In the genomic region with DNA sequence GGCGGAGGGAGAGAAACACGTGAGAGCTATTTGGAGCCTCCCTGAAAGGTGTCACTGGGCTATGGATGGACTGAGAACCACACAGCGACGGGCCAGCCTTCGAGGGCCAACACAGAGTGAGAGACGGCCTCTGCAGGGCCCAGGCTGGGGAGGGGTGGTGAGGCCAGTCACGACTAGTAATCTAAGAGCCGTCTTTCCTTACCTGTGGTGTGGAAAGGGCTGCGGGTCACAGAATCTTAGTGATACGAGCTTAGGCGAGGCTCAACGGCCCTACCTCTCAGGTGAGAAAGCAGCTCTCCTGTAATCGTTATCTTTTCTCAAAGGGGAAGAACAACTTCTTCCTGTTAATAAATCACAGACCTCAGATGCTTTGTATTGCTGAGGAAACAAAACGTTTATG, we compare ENCODE assay signal across 18 cellular contexts. TPM values are rescaled to one million over a fixed set of nuclear protein-coding genes. Genes with fewer than 3 reads are reported as not detected.
DNase-seq lines count a peak whose midpoint lies in the region; ATAC-seq and TF ChIP-seq lines count a peak whose summit lies in the region.
"Had no signal": no experiment of that assay in that cellular context is flagged by ENCODE, and none has a peak within 500 bp of the region (broad histone marks: within the 10 kb centered on the region; RNA-seq: fewer than 3 reads in every experiment).

No MANE protein-coding gene starts in this region.

- TF ChIP-seq POLR2A in spleen (IDR thresholded peaks at IDR 0.05) = no peak

- intact Hi-C loops in spleen (cut with DNase I; ENCODE audit: low total_unique reads) = loop anchor here (5.0 kb wide), 1 partner anchor 240 kb away; no protein-coding TSS in a partner anchor

- no peaks in the 10 kb centered on the region for H3K9me2 ChIP-seq in hepatocyte (replicated peaks; ENCODE audit: insufficient read depth)

- H4K20me1 ChIP-seq in OCI-LY3 (ENCODE audit: insufficient read depth, low read length) = no peaks in the 10 kb centered on the region
- H4K20me1 ChIP-seq in hepatocyte (ENCODE audit: insufficient read depth, poor library complexity, severe bottlenecking) = no peaks in the 10 kb centered on the region

- peak overlapping the region; percentile 22; the same call in 1 of the 2 replicates for H2AFZ ChIP-seq in OCI-LY3 (ENCODE audit: low read depth, low read length)
- H2AFZ ChIP-seq in hepatocyte = no peak overlapping the region

- H3K4me2 ChIP-seq in OCI-LY3 (ENCODE audit: low read length) (peak overlapping the region; percentile 20), hepatocyte (no peak overlapping the region)

- H3K4me1 ChIP-seq in OCI-LY3 (ENCODE audit: low read length) = peaks cover 21% of the 10 kb centered on the region
- H3K4me1 ChIP-seq in hepatocyte (ENCODE audit: insufficient read depth) = no peaks in the 10 kb centered on the region
- H3K4me1 ChIP-seq in spleen = peaks cover 0 to 10% (median 5%) of the 10 kb centered on the region in 6 donors
- H3K4me1 ChIP-seq: BE2C, SJCRH30 had no signal

- DNase-seq in GM10266 (ENCODE audit: extremely low spot score) (peak; percentile 1), hepatocyte (ENCODE audit: low spot score) (peak; percentile 42), spleen (peak; percentile 68), COR-L47 (lab: John Stamatoyannopoulos, UW) (no peak), H4 (ENCODE audit: low spot score) (no peak)
- DNase-seq: BE2C; CD4-positive, alpha-beta memory T cell; EL; KG1; NCI-H1048; NCI-H1694; NCI-H446; NCI-H82; SJCRH30; SW 1271 had no signal

- H3K9me3 ChIP-seq in OCI-LY3 (ENCODE audit: insufficient read depth, low read length) (no peaks in the 10 kb centered on the region), hepatocyte (ENCODE audit: low read depth) (no peaks in the 10 kb centered on the region), spleen (no peaks in the 10 kb centered on the region)
- H3K9me3 ChIP-seq: BE2C, SJCRH30 had no signal

- ATAC-seq in HG03432 (IDR thresholded peaks at IDR 0.05; ENCODE audit: unreplicated experiment) = no peak

- no peak overlapping the region for H3K27ac ChIP-seq in OCI-LY3 (ENCODE audit: low read length)
- H3K27ac ChIP-seq in hepatocyte = no peak overlapping the region
- H3K27ac ChIP-seq in spleen = no peak overlapping the region
- H3K27ac ChIP-seq: HL-60, SJCRH30 had no signal

- H3K9ac ChIP-seq in OCI-LY3 (ENCODE audit: low read length) = no peak overlapping the region

- 49% methylated on average over 14 of the region's 14 CpGs for WGBS in hepatocyte (ENCODE audit: low lambda C conversion rate, missing lambda C conversion rate)
- WGBS in spleen, 5 donors = 49 to 64% (median 54%) methylated on average over 14 of the region's 14 CpGs

- H3K27me3 ChIP-seq in OCI-LY3 (ENCODE audit: low read depth, low read length) = peaks cover 33% of the 10 kb centered on the region
- no peaks in the 10 kb centered on the region for H3K27me3 ChIP-seq in hepatocyte
- peaks cover 0 to 44% (median 0%) of the 10 kb centered on the region in 7 donors for H3K27me3 ChIP-seq in spleen (replicated peaks in 1 of 7)
- H3K27me3 ChIP-seq: BE2C, SJCRH30 had no signal

- no peaks in the 10 kb centered on the region for H3K79me2 ChIP-seq in OCI-LY3 (ENCODE audit: low read length)
- H3K79me2 ChIP-seq in hepatocyte = no peaks in the 10 kb centered on the region

- H3K4me3 ChIP-seq in OCI-LY3 (ENCODE audit: low read length) (no peak overlapping the region), hepatocyte (no peak overlapping the region), spleen (no peak overlapping the region)
- H3K4me3 ChIP-seq: SJCRH30 had no signal

- H3K36me3 ChIP-seq in OCI-LY3 (replicated peaks; ENCODE audit: low read depth, low read length) (no peaks in the 10 kb centered on the region), hepatocyte (replicated peaks; ENCODE audit: insufficient read depth, low read depth) (no peaks in the 10 kb centered on the region), spleen (no peaks in the 10 kb centered on the region)
- H3K36me3 ChIP-seq: BE2C, SJCRH30 had no signal

- no peak for TF ChIP-seq CTCF in GM10266 (IDR thresholded peaks at IDR 0.05; ENCODE audit: control insufficient read depth, insufficient read depth, low read depth, missing control alignments)
- no peak for TF ChIP-seq CTCF in OCI-LY3 (IDR thresholded peaks at IDR 0.05; ENCODE audit: low read depth, low read length)
- TF ChIP-seq CTCF in hepatocyte (IDR thresholded peaks at IDR 0.05; ENCODE audit: poor library complexity) = no peak
- no peak for TF ChIP-seq CTCF in spleen (IDR thresholded peaks at IDR 0.05 in 8 of 11, conservative IDR thresholded peaks at IDR 0.05 in 3 of 11)

RNA-seq across cellular contexts. Expression of a gene that starts 33.4 kb away (rescaled TPM):
- total RNA-seq in hepatocyte (24.3 and 32.0 TPM in 2 replicates), spleen (10 to 100 TPM; 20.7 to 30.9 (median 23.2) TPM)
- polyA plus RNA-seq in hepatocyte (56.5 and 61.9 TPM in 2 replicates), spleen (10 to 100 TPM; 38.4 to 45.4 (median 39.6) TPM)
- total RNA-seq in H4 (2014; rRNA removed; shearing (Covaris generic)) = 58.4 and 71.7 TPM in 2 replicates

Comparison
In these comparisons a context has a peak if more than half of its experiments do, and no peak if none do; other contexts are left out.
1. DNase-seq: peak in GM10266 (single experiment), hepatocyte (single experiment) and spleen (single experiment); none in COR-L47 (single experiment) and H4 (single experiment).